In the genomic region with DNA sequence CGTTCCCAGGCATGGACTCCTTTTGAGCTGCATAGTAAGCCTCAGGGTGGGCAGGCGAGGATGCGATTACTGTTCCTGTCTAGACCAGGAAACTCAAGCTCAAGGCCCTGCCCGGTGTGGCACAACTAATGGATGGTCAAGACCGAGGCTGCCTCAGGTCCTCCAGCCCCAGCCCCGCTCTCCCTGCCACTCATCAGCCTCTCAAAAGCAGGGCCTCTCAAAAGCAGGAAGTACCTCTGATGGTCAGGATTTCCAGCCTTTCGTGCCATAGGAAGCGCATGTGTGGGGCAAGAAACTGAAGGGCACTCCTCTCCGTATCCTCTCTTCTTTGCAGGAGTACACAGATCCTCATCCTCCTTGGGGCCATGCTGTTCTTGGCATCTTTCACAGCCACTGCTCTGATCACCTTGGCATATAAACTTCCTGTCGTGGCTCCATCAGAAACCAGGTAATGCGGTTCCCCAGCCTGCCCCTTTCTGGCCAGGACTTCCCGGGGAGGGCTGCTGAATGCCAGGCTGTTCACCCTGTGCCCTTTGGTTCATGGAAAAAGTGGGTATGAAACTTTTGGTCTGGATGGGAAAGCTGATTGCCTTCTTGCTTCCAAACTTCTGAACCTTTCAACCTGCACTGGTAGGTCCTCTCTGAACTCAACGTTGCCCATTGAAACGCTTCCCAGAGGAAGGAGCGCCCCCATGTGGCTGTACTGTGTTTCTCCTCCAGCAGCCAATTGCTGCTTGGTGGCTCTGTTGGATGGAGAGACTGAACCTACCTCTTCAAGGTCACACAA, we compare ENCODE assay signal across 8 cellular contexts.
DNase-seq lines count a peak whose midpoint lies in the region; FAIRE-seq and TF ChIP-seq lines count a peak whose summit lies in the region.

No MANE protein-coding gene starts in this region.

- H3K36me3 Mint-ChIP-seq in astrocyte (ENCODE audit: low read depth, unreplicated experiment): no peaks in the 10 kb centered on the region

- DNase-seq in ACHN: peak; percentile 55
- peak; percentile 49 for DNase-seq in HuH-7 (ENCODE audit: low spot score)
- peak; percentile 44 to 62 for DNase-seq in PC-9
- peak; percentile 42 for DNase-seq in astrocyte (ENCODE audit: low read depth)
- DNase-seq in hepatocyte (ENCODE audit: low spot score): peak; percentile 86
- DNase-seq in smooth muscle cell (lab: John Stamatoyannopoulos, UW; ENCODE audit: unreplicated experiment): peak; percentile 24
- no peak for DNase-seq in KG1 (lab: John Stamatoyannopoulos, UW)

- H3K27me3 Mint-ChIP-seq in astrocyte (ENCODE audit: low read depth, unreplicated experiment): peaks cover 9% of the 10 kb centered on the region

- H3K9ac ChIP-seq in astrocyte (ENCODE audit: low read length) (no peak overlapping the region), smooth muscle cell (ENCODE audit: low read depth) (no peak overlapping the region)

- BruUV-seq in PC-9 (replicated peaks; lab: Mats Ljungman, UMichigan): no TSS peak

- H3K9me2 ChIP-seq in PC-9 (ENCODE audit: insufficient read depth) (no peaks in the 10 kb centered on the region), hepatocyte (replicated peaks; ENCODE audit: insufficient read depth) (no peaks in the 10 kb centered on the region)

- POLR2A ChIA-PET in PC-9 (lab: Charles Lee; ENCODE audit: unreplicated experiment): no interaction called here

- H3K4me3 Mint-ChIP-seq in astrocyte (ENCODE audit: unreplicated experiment): no peak overlapping the region

- H3K9me3 ChIP-seq in PC-9 (ENCODE audit: insufficient read depth, low read depth) (no peaks in the 10 kb centered on the region), astrocyte (ENCODE audit: insufficient read depth, low read depth, low read length) (no peaks in the 10 kb centered on the region), hepatocyte (ENCODE audit: low read depth) (no peaks in the 10 kb centered on the region), smooth muscle cell (replicated peaks; ENCODE audit: low read depth) (no peaks in the 10 kb centered on the region)

- H3K27ac ChIP-seq in PC-9 (no peak overlapping the region), astrocyte (ENCODE audit: low read depth, low read length) (no peak overlapping the region), hepatocyte (no peak overlapping the region), smooth muscle cell (ENCODE audit: low read depth) (no peak overlapping the region)

- no peaks in the 10 kb centered on the region for H3K9me3 Mint-ChIP-seq in astrocyte (ENCODE audit: unreplicated experiment)

- H4K20me1 ChIP-seq in PC-9 (ENCODE audit: insufficient read depth) (no peaks in the 10 kb centered on the region), astrocyte (ENCODE audit: insufficient read depth, low read length) (no peaks in the 10 kb centered on the region), hepatocyte (ENCODE audit: insufficient read depth, poor library complexity, severe bottlenecking) (no peaks in the 10 kb centered on the region), smooth muscle cell (ENCODE audit: low read depth) (no peaks in the 10 kb centered on the region)

- intact Hi-C loops in PC-9 (cut with micrococcal nuclease; ENCODE audit: unreplicated experiment): loop anchor here (1.0 kb wide), 2 partner anchors 272 to 276 kb away; no protein-coding TSS in a partner anchor

- 72% methylated on average over 15 of the region's 15 CpGs for WGBS in hepatocyte (ENCODE audit: low lambda C conversion rate, missing lambda C conversion rate)
- WGBS in smooth muscle cell (ENCODE audit: low lambda C conversion rate): 75% methylated on average over 15 of the region's 15 CpGs

- H3F3A ChIP-seq in PC-9 (ENCODE audit: insufficient read depth, low read depth): no peaks in the 10 kb centered on the region
- H3F3A ChIP-seq in smooth muscle cell (ENCODE audit: low read depth): no peaks in the 10 kb centered on the region

- CTCF ChIA-PET in PC-9 (lab: Charles Lee): interaction anchor here (0.5 to 0.6 kb wide), 2 partner anchors 265 to 780 kb away, joined by 3 read pairs; no protein-coding TSS in a partner anchor

- no peaks in the 10 kb centered on the region for H3K4me1 Mint-ChIP-seq in astrocyte (ENCODE audit: low read depth, unreplicated experiment)

- H2AFZ ChIP-seq in PC-9 (no peak overlapping the region), astrocyte (ENCODE audit: low read depth, low read length) (no peak overlapping the region), hepatocyte (no peak overlapping the region), smooth muscle cell (ENCODE audit: low read depth) (no peak overlapping the region)

- peak; percentile 9 for FAIRE-seq in astrocyte (lab: Jason Lieb, UNC)

- no peaks in the 10 kb centered on the region for H3K27me3 ChIP-seq in PC-9 (ENCODE audit: insufficient read depth, low read depth)
- no peaks in the 10 kb centered on the region for H3K27me3 ChIP-seq in astrocyte (ENCODE audit: insufficient read depth, low read length)
- H3K27me3 ChIP-seq in hepatocyte: no peaks in the 10 kb centered on the region
- H3K27me3 ChIP-seq in smooth muscle cell (ENCODE audit: low read depth): no peaks in the 10 kb centered on the region

- no peaks in the 10 kb centered on the region for H3K36me3 ChIP-seq in PC-9 (ENCODE audit: low read depth)
- no peaks in the 10 kb centered on the region for H3K36me3 ChIP-seq in astrocyte (ENCODE audit: insufficient read depth, low read length)
- H3K36me3 ChIP-seq in hepatocyte (replicated peaks; ENCODE audit: insufficient read depth, low read depth): no peaks in the 10 kb centered on the region
- H3K36me3 ChIP-seq in smooth muscle cell (ENCODE audit: low read depth): no peaks in the 10 kb centered on the region

- H3K79me2 ChIP-seq in PC-9 (ENCODE audit: low read depth) (no peaks in the 10 kb centered on the region), astrocyte (ENCODE audit: insufficient read depth, low read length) (no peaks in the 10 kb centered on the region), hepatocyte (no peaks in the 10 kb centered on the region), smooth muscle cell (ENCODE audit: low read depth) (no peaks in the 10 kb centered on the region)

- in situ Hi-C loops in ACHN (cut with HindIII; ENCODE audit: low pct_ligation_motif_present, low pct_unique_long_range_greater_than_20kb, low sequenced_read_pairs): loop anchor here (25.0 kb wide), 1 partner anchor 270 kb away; no protein-coding TSS in a partner anchor

- H3K4me1 ChIP-seq in PC-9 (replicated peaks; ENCODE audit: insufficient read depth) (no peaks in the 10 kb centered on the region), astrocyte (ENCODE audit: insufficient read depth, low read length) (no peaks in the 10 kb centered on the region), hepatocyte (ENCODE audit: insufficient read depth) (peaks cover 17% of the 10 kb centered on the region), smooth muscle cell (ENCODE audit: low read depth) (peaks cover 4% of the 10 kb centered on the region)

- H3K4me2 ChIP-seq in PC-9 (no peak overlapping the region), astrocyte (ENCODE audit: low read length) (no peak overlapping the region), hepatocyte (no peak overlapping the region), smooth muscle cell (no peak overlapping the region)

- H3K4me3 ChIP-seq in GM12875 (ENCODE audit: low read depth, low read length) (no peak overlapping the region), PC-9 (no peak overlapping the region), astrocyte (ENCODE audit: insufficient read depth, low read depth, low read length) (no peak overlapping the region), hepatocyte (no peak overlapping the region), smooth muscle cell (no peak overlapping the region)

- H3K27ac Mint-ChIP-seq in astrocyte (ENCODE audit: unreplicated experiment): no peak overlapping the region

- TF ChIP-seq CTCF in GM12875 (IDR thresholded peaks at IDR 0.05; ENCODE audit: borderline replicate concordance, insufficient read depth, low read depth, low read length) (peak; percentile 70), PC-9 (conservative IDR thresholded peaks at IDR 0.05) (peak; percentile 91), astrocyte (IDR thresholded peaks at IDR 0.05; ENCODE audit: insufficient read depth, low read depth, low read length) (no peak), hepatocyte (IDR thresholded peaks at IDR 0.05; ENCODE audit: poor library complexity) (peak; percentile 76), smooth muscle cell (IDR thresholded peaks at IDR 0.05; ENCODE audit: borderline replicate concordance, insufficient read depth, poor library complexity, severe bottlenecking) (peak; percentile 94)
